Comparison of ENCODE assay signal across 3 cellular contexts in the genomic region with DNA sequence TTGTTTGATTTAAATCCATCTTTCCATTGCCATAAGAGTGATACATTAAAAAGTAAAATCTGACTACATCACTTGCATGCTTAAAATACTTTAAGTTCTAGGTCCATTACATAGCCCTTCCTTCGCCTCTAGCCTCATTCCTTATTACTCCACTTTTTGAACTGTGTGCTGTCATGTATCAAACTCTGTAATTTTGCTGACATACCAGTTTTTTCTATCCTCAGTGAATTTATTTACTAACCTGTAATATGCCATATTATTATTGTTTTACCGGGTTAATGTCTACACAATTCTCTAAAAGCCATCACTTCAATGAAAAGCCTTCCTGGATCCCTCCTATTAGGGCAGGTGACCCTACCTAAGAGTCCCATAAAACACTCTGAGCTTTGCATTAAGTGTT.
A peak's percentile ranks its signal among the peaks of the same experiment; 100 is the strongest.
TF ChIP-seq lines count a peak whose summit lies in the region.

No MANE protein-coding gene starts in this region.

TF ChIP-seq in HepG2, 621 proteins besides CTCF, POLR2A, EP300 and RAD21:
- no peak for TF ChIP-seq HOXA9 (CRISPR knock-in tag; IDR thresholded peaks at IDR 0.05; ENCODE audit: borderline replicate concordance)
- peak; percentile 80 to 92 for TF ChIP-seq MAFK (conservative IDR thresholded peaks at IDR 0.05 in 1 of 2, IDR thresholded peaks at IDR 0.05 in 1 of 2; ENCODE audit: low read length in 2 of 2)
- TF ChIP-seq, protein P1, sequence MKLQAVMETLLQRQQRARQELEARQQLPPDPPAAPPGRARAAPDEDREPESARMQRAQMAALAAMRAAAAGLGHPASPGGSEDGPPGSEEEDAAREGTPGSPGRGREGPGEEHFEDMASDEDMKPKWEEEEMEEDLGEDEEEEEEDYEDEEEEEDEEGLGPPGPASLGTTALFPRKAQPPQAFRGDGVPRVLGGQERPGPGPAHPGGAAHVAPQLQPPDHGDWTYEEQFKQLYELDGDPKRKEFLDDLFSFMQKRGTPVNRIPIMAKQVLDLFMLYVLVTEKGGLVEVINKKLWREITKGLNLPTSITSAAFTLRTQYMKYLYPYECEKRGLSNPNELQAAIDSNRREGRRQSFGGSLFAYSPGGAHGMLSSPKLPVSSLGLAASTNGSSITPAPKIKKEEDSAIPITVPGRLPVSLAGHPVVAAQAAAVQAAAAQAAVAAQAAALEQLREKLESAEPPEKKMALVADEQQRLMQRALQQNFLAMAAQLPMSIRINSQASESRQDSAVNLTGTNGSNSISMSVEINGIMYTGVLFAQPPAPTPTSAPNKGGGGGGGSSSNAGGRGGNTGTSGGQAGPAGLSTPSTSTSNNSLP (IDR thresholded peaks at IDR 0.05; ENCODE audit: low read depth, low read length), result no peak
- TF ChIP-seq CCDC6 (CRISPR knock-in tag; IDR thresholded peaks at IDR 0.05), result no peak
- TF ChIP-seq MAFF (IDR thresholded peaks at IDR 0.05; ENCODE audit: low read depth, low read length), result peak; percentile 88

TF ChIP-seq in IMR-90, 13 proteins besides CTCF, POLR2A, EP300 and RAD21:
- peak; percentile 88 for TF ChIP-seq MAFK (IDR thresholded peaks at IDR 0.05; ENCODE audit: low read depth, low read length)
- TF ChIP-seq, protein P2, sequence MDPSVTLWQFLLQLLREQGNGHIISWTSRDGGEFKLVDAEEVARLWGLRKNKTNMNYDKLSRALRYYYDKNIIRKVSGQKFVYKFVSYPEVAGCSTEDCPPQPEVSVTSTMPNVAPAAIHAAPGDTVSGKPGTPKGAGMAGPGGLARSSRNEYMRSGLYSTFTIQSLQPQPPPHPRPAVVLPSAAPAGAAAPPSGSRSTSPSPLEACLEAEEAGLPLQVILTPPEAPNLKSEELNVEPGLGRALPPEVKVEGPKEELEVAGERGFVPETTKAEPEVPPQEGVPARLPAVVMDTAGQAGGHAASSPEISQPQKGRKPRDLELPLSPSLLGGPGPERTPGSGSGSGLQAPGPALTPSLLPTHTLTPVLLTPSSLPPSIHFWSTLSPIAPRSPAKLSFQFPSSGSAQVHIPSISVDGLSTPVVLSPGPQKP (IDR thresholded peaks at IDR 0.05; ENCODE audit: borderline replicate concordance, low read depth, low read length), result no peak
- TF ChIP-seq, protein P3, sequence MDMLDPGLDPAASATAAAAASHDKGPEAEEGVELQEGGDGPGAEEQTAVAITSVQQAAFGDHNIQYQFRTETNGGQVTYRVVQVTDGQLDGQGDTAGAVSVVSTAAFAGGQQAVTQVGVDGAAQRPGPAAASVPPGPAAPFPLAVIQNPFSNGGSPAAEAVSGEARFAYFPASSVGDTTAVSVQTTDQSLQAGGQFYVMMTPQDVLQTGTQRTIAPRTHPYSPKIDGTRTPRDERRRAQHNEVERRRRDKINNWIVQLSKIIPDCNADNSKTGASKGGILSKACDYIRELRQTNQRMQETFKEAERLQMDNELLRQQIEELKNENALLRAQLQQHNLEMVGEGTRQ (IDR thresholded peaks at IDR 0.05; ENCODE audit: low read depth, low read length), result no peak

TF ChIP-seq in H1, 55 proteins besides CTCF, POLR2A, EP300 and RAD21:
- TF ChIP-seq BRCA1 (IDR thresholded peaks at IDR 0.05; ENCODE audit: low read depth, low read length), result no peak
- TF ChIP-seq CTBP2 (IDR thresholded peaks at IDR 0.05; ENCODE audit: borderline replicate concordance, insufficient read depth, insufficient read length, low read length), result no peak
- TF ChIP-seq GTF2F1 (IDR thresholded peaks at IDR 0.05; ENCODE audit: borderline replicate concordance, low read depth, low read length), result no peak
- TF ChIP-seq EZH2 (IDR thresholded peaks at IDR 0.05; ENCODE audit: low read depth, low read length, severe bottlenecking), result no peak
- peak; percentile 46; the same call in 1 of the 2 replicates for TF ChIP-seq MAFK (IDR thresholded peaks at IDR 0.05; ENCODE audit: low read depth, low read length)
